ENCODE assay signal across 8 cellular contexts in the genomic region with DNA sequence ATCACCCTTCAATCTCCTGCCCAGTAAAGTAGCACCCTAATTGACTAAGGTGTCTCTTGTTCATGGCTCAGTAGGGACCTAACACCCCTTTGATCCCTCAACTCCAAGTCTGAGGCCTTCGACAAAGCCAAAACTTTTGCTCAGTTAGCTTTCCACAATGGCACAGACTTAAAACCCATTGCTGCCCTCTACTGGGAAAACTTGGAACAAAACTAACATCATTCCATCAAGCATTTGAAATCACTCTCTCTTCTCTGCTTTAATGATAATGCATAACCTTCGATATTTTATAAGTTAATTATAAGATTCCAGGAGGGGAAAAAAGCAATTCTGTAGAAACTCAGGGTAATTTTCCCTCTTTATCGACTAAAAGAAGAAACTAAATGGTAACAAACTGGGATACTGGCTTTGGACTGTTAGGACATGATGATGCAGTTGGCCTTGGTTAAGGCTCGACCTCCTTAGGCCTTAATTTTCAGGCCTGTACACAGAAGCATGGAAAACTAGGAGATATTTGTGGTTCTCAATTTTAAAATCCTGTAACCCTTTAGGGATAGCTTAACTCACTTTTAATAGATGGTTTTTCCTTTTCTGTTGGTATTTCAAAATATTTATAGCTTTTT.
DNase-seq lines count a peak whose midpoint lies in the region; ATAC-seq and TF ChIP-seq lines count a peak whose summit lies in the region.

No MANE protein-coding gene starts in this region.

- DNase-seq in DMS 273 (lab: John Stamatoyannopoulos, UW; ENCODE audit: unreplicated experiment) (peak; percentile 82), DMS 273 treated with DMSO at 0.1 percent for 48 hours (lab: John Stamatoyannopoulos, UW) (no peak), SJCRH30 (peak; percentile 45 to 84), fibroblast of the aortic adventitia (ENCODE audit: low read depth) (peak; percentile 81), osteoblast (ENCODE audit: insufficient read length, low spot score, missing footprints) (no peak)

- no peak overlapping the region for H3K4me3 ChIP-seq in KMS-11 (IDR thresholded peaks at IDR 0.05; ENCODE audit: insufficient read depth, low read depth, low read length)
- H3K4me3 ChIP-seq in SJCRH30: no peak overlapping the region
- no peak overlapping the region for H3K4me3 ChIP-seq in fibroblast of the aortic adventitia (ENCODE audit: low read depth, low read length)
- H3K4me3 ChIP-seq in osteoblast (ENCODE audit: insufficient read depth, low read length): no peak overlapping the region

- no peak overlapping the region for H3K27ac ChIP-seq in KMS-11
- no peak overlapping the region for H3K27ac ChIP-seq in SJCRH30
- H3K27ac ChIP-seq in osteoblast (ENCODE audit: low read depth, low read length): peak overlapping the region; percentile 47

- H3K36me3 ChIP-seq in KMS-11 (ENCODE audit: insufficient read depth) (no peaks in the 10 kb centered on the region), SJCRH30 (no peaks in the 10 kb centered on the region), osteoblast (ENCODE audit: insufficient read depth, low read length) (peaks cover 15% of the 10 kb centered on the region)

- ATAC-seq in GM19455 (IDR thresholded peaks at IDR 0.05; ENCODE audit: unreplicated experiment): peak; percentile 53
- ATAC-seq in GM21526 (IDR thresholded peaks at IDR 0.05; ENCODE audit: low FRiP score, unreplicated experiment): no peak

- no peaks in the 10 kb centered on the region for H3K79me2 ChIP-seq in KMS-11 (ENCODE audit: insufficient read depth, low read depth)
- no peaks in the 10 kb centered on the region for H3K79me2 ChIP-seq in osteoblast (ENCODE audit: insufficient read depth, low read length)

- H3K27me3 ChIP-seq in KMS-11 (ENCODE audit: insufficient read depth, low read depth): no peaks in the 10 kb centered on the region
- H3K27me3 ChIP-seq in SJCRH30: no peaks in the 10 kb centered on the region
- H3K27me3 ChIP-seq in osteoblast (ENCODE audit: insufficient read depth, low read length): no peaks in the 10 kb centered on the region

- H4K20me1 ChIP-seq in KMS-11 (ENCODE audit: insufficient read depth) (no peaks in the 10 kb centered on the region), osteoblast (ENCODE audit: insufficient read depth, low read length) (no peaks in the 10 kb centered on the region)

- H2AFZ ChIP-seq in KMS-11 (ENCODE audit: low read depth) (0 out of 2 replicates have a peak overlapping the region, but pooled peaks have one; percentile 4), osteoblast (ENCODE audit: low read length) (peak overlapping the region; percentile 30)

- H3K9me3 ChIP-seq in SJCRH30 (replicated peaks): no peaks in the 10 kb centered on the region
- H3K9me3 ChIP-seq in osteoblast (ENCODE audit: low read depth, low read length): no peaks in the 10 kb centered on the region

- H3K9ac ChIP-seq in KMS-11: no peak overlapping the region

- TF ChIP-seq CTCF in KMS-11 (conservative IDR thresholded peaks at IDR 0.05; ENCODE audit: low read depth, low read length) (peak; percentile 64), fibroblast of the aortic adventitia (IDR thresholded peaks at IDR 0.05; ENCODE audit: insufficient read depth, low read length) (peak; percentile 66), osteoblast (IDR thresholded peaks at IDR 0.05; ENCODE audit: extremely low read depth, low read depth, low read length) (peak; percentile 74)

- peaks cover 19% of the 10 kb centered on the region for H3K4me1 ChIP-seq in KMS-11 (ENCODE audit: low read depth, poor library complexity, severe bottlenecking)
- H3K4me1 ChIP-seq in SJCRH30: peaks cover 2% of the 10 kb centered on the region; the same call in 1 of the 2 replicates
- peaks cover 8% of the 10 kb centered on the region for H3K4me1 ChIP-seq in osteoblast (ENCODE audit: insufficient read depth, low read length)

- peak overlapping the region; percentile 30; the same call in 1 of the 2 replicates for H3K4me2 ChIP-seq in KMS-11
- peak overlapping the region; percentile 10 for H3K4me2 ChIP-seq in osteoblast (ENCODE audit: insufficient read depth, low read length)

Comparison
In these comparisons a context has a peak if more than half of its experiments do, and no peak if none do; other contexts are left out.
1. DNase-seq: peak in DMS 273 (single experiment), SJCRH30 (2 of 2) and fibroblast of the aortic adventitia (single experiment); none in DMS 273 treated with DMSO at 0.1 percent for 48 hours (single experiment) and osteoblast (single experiment).
2. Peak in every context shown above with its lines, with median percentiles within 50 percentile points of each other: CTCF ChIP-seq.